Comparison of ENCODE assay signal across 8 cellular contexts in the genomic region with DNA sequence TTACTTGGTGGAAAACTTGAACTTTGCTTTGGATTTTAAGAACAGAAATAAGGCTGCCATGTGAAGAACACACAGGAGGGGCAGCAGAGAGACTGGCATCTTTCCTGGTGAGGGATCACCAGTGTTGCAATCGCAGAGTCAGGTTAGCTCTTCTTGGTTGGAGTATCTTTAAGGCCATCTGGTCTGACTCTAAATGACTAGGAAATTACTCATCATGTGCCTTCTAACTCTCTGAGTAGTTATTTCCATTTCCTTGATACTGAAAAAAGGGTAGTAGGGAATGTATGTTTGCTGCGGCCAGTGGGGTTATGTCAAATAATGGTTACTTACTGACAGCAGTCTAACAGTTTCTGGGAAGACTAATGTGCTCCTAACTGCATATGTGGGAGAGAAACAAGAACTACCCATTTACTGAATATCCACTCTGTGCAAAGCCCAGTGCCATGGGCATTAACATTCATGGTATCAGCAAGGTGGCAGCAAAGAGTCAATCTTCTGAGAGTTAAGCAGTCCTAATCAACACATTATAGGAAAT.
DNase-seq lines count a peak whose midpoint lies in the region; ATAC-seq and TF ChIP-seq lines count a peak whose summit lies in the region.

No MANE protein-coding gene starts in this region.

- peak overlapping the region in 1 of 2 donors; percentile 69 for H3K27ac ChIP-seq in left lung

- H3K27me3 Mint-ChIP-seq in activated naive CD4-positive, alpha-beta T cell treated with anti-CD3 and anti-CD28 coated beads, Interleukin-2, amount 50 U/mL, for 24 hours, result no peaks in the 10 kb centered on the region

- peak overlapping the region; percentile 65 for H3K4me3 Mint-ChIP-seq in activated naive CD4-positive, alpha-beta T cell treated with anti-CD3 and anti-CD28 coated beads, Interleukin-2, amount 50 U/mL, for 24 hours

- peak overlapping the region; percentile 98 for H3K27ac Mint-ChIP-seq in activated naive CD4-positive, alpha-beta T cell treated with anti-CD3 and anti-CD28 coated beads, Interleukin-2, amount 50 U/mL, for 24 hours

- TF ChIP-seq CTCF in left lung (IDR thresholded peaks at IDR 0.05), result no peak

- H3K36me3 Mint-ChIP-seq in activated naive CD4-positive, alpha-beta T cell treated with anti-CD3 and anti-CD28 coated beads, Interleukin-2, amount 50 U/mL, for 24 hours, result peaks cover 2% of the 10 kb centered on the region

- peaks cover 49% of the 10 kb centered on the region for H3K4me1 Mint-ChIP-seq in activated naive CD4-positive, alpha-beta T cell treated with anti-CD3 and anti-CD28 coated beads, Interleukin-2, amount 50 U/mL, for 24 hours

- no peaks in the 10 kb centered on the region for H3K4me1 ChIP-seq in left lung

- peak; percentile 73 for DNase-seq in activated effector memory CD4-positive, alpha-beta T cell treated with anti-CD3 and anti-CD28 coated beads, Interleukin-2, amount 50 U/mL, for 16 hours
- no peak for DNase-seq in activated effector memory CD4-positive, alpha-beta T cell treated with Interleukin-2 at 50 U/mL for 16 hours
- DNase-seq in NCI-H345 treated with DMSO at 0.1 percent for 48 hours (lab: John Stamatoyannopoulos, UW; ENCODE audit: unreplicated experiment) (peak; percentile 2), left lung (no peak)

- intact Hi-C loops in left lung (cut with DNase I), result no loop called here

- H3K9me3 ChIP-seq in left lung, result peaks cover 0 to 2% of the 10 kb centered on the region in 2 donors

- no peaks in the 10 kb centered on the region for H3K27me3 ChIP-seq in left lung

- H3K9me3 Mint-ChIP-seq in activated naive CD4-positive, alpha-beta T cell treated with anti-CD3 and anti-CD28 coated beads, Interleukin-2, amount 50 U/mL, for 24 hours, result peaks cover 8% of the 10 kb centered on the region

- no peaks in the 10 kb centered on the region for H3K36me3 ChIP-seq in left lung

- H3K4me3 ChIP-seq in left lung, result no peak overlapping the region

- ATAC-seq in left lung, result peak; percentile 56
- no peak for ATAC-seq in GM19455 (IDR thresholded peaks at IDR 0.05; ENCODE audit: unreplicated experiment)
- no peak for ATAC-seq in HG03571 (IDR thresholded peaks at IDR 0.05; ENCODE audit: unreplicated experiment)
- ATAC-seq in GM21529 (IDR thresholded peaks at IDR 0.05; ENCODE audit: unreplicated experiment), result no peak

Comparison
In these comparisons a context has a peak if more than half of its experiments do, and no peak if none do; other contexts are left out.
1. DNase-seq: peak in activated effector memory CD4-positive, alpha-beta T cell treated with anti-CD3 and anti-CD28 coated beads, Interleukin-2, amount 50 U/mL, for 16 hours (single experiment) and NCI-H345 treated with DMSO at 0.1 percent for 48 hours (single experiment); none in activated effector memory CD4-positive, alpha-beta T cell treated with Interleukin-2 at 50 U/mL for 16 hours (single experiment) and left lung (0 of 2).